ENCODE assay signal across 9 cellular contexts in genomic region chr10:119653209-119653608, GRCh38. TPM values are rescaled to one million over a fixed set of nuclear protein-coding genes. Genes with fewer than 3 reads are reported as not detected.
DNase-seq lines count a peak whose midpoint lies in the region; ATAC-seq and TF ChIP-seq lines count a peak whose summit lies in the region.
"Had no signal": no experiment of that assay in that cellular context is flagged by ENCODE, and none has a peak within 500 bp of the region (broad histone marks: within the 10 kb centered on the region; RNA-seq: fewer than 3 reads in every experiment).

No MANE protein-coding gene starts in this region.

- H3K27me3 Mint-ChIP-seq in HFFc6 (ENCODE audit: insufficient read depth) (peaks cover 3% of the 10 kb centered on the region), WTC11 (ENCODE audit: low read depth) (no peaks in the 10 kb centered on the region; the same call in 1 of the 2 replicates)

- CTCF ChIA-PET in WTC11 (lab: Charles Lee) = interaction anchor here (1.1 to 1.4 kb wide), 4 partner anchors 11 to 73 kb away, joined by 3 read pairs; partner anchors contain the start of gene INPP5F

- H3K27ac Mint-ChIP-seq in HFFc6 (peak overlapping the region; percentile 97), WTC11 (no peak overlapping the region)

- POLR2A ChIA-PET in WTC11 (lab: Charles Lee) = no interaction called here

- H3K4me3 Mint-ChIP-seq in HFFc6 (peak overlapping the region; percentile 89), WTC11 (peak overlapping the region; percentile 71)

- H3K4me1 Mint-ChIP-seq in HFFc6 (ENCODE audit: low read depth) (peaks cover 61% of the 10 kb centered on the region), WTC11 (peaks cover 45% of the 10 kb centered on the region)

- H3K9me3 Mint-ChIP-seq in HFFc6 (no peaks in the 10 kb centered on the region), WTC11 (no peaks in the 10 kb centered on the region)

- H3K4me3 ChIP-seq in skeletal muscle cell (ENCODE audit: low read depth, low read length) = peak overlapping the region; percentile 82

- peaks cover 20% of the 10 kb centered on the region for H3K36me3 Mint-ChIP-seq in HFFc6 (ENCODE audit: low read depth)
- H3K36me3 Mint-ChIP-seq in WTC11 = no peaks in the 10 kb centered on the region

- no peak for TF ChIP-seq CTCF in HFFc6 (IDR thresholded peaks at IDR 0.05)
- TF ChIP-seq CTCF in WTC11 (IDR thresholded peaks at IDR 0.05) = no peak

- ATAC-seq in WTC11 (no peak), HG03565 (IDR thresholded peaks at IDR 0.05; ENCODE audit: unreplicated experiment) (no peak)

- no peak for DNase-seq in HFFc6
- no peak for DNase-seq in WTC11 (ENCODE audit: low spot score)
- peak; percentile 15 for DNase-seq in fibroblast of peridontal ligament (ENCODE audit: extremely low read depth)
- DNase-seq in skeletal muscle cell (ENCODE audit: low read depth) = no peak
- DNase-seq in islet precursor cell = no peak
- no peak for DNase-seq in globus pallidus (ENCODE audit: low spot score)
- no peak for DNase-seq in NCI-H526 (lab: John Stamatoyannopoulos, UW)
- DNase-seq: NCI-H524 treated with DMSO at 0.1 percent for 48 hours had no signal

TF ChIP-seq in WTC11, 78 proteins besides CTCF, POLR2A, EP300 and RAD21 (continues in another document):
- TF ChIP-seq MLX (CRISPR knock-in tag; IDR thresholded peaks at IDR 0.05) (no peak), ZNF425 (CRISPR knock-in tag; conservative IDR thresholded peaks at IDR 0.05) (no peak), HMGXB4 (CRISPR knock-in tag; IDR thresholded peaks at IDR 0.05) (no peak), USF2 (CRISPR knock-in tag; IDR thresholded peaks at IDR 0.05) (no peak), EMX1 (CRISPR knock-in tag; IDR thresholded peaks at IDR 0.05) (no peak), NFE2L1 (CRISPR knock-in tag; IDR thresholded peaks at IDR 0.05) (no peak), ZNF232 (CRISPR knock-in tag; IDR thresholded peaks at IDR 0.05) (no peak), NR2C2 (CRISPR knock-in tag; IDR thresholded peaks at IDR 0.05) (no peak), ZNF512 (CRISPR knock-in tag; IDR thresholded peaks at IDR 0.05; ENCODE audit: borderline replicate concordance) (no peak), PRDM15 (CRISPR knock-in tag; IDR thresholded peaks at IDR 0.05) (no peak), ERG (CRISPR knock-in tag; IDR thresholded peaks at IDR 0.05) (no peak)

RNA-seq across cellular contexts. Expression of gene BAG3, which starts 2.0 kb away (rescaled TPM):
- total RNA-seq in HFFc6 (2021; fragmentation: NEBNext Ultra II Directional; extraction: Animal tissue kit (Norgen Biotek cat#: 25700)) = 100 to 1,000 TPM in 4 of 6 experiments, 10 to 100 TPM in 2; 97.2 to 108 (median 101) TPM
- 15.7 to 16.8 TPM (median 15.9 TPM) in 3 replicates for total RNA-seq in WTC11 (2021)

RNA-seq across cellular contexts. Expression of gene TIAL1, which starts 56.4 kb away (rescaled TPM):
- total RNA-seq in HFFc6 (2021; fragmentation: NEBNext Ultra II Directional; extraction: Animal tissue kit (Norgen Biotek cat#: 25700)) = 100 to 1,000 TPM; 129 to 149 (median 134) TPM
- total RNA-seq in WTC11 (2021) = 170 to 178 TPM (median 176 TPM) in 3 replicates
